ENCODE assay signal across 16 cellular contexts in genomic region chr9:90459321-90459720, GRCh38.
DNase-seq lines count a peak whose midpoint lies in the region; ATAC-seq and TF ChIP-seq lines count a peak whose summit lies in the region.
"Had no signal": no experiment of that assay in that cellular context is flagged by ENCODE, and none has a peak within 500 bp of the region (broad histone marks: within the 10 kb centered on the region; RNA-seq: fewer than 3 reads in every experiment).

No MANE protein-coding gene starts in this region.

- TF ChIP-seq CTCF in OCI-LY3 (IDR thresholded peaks at IDR 0.05; ENCODE audit: low read depth, low read length) = no peak
- TF ChIP-seq CTCF in esophagus squamous epithelium (IDR thresholded peaks at IDR 0.05) = no peak

- no peaks in the 10 kb centered on the region for H3K4me1 Mint-ChIP-seq in CD4-positive, alpha-beta memory T cell

- H3K9me3 ChIP-seq in OCI-LY3 (ENCODE audit: insufficient read depth, low read length) = no peaks in the 10 kb centered on the region
- no peaks in the 10 kb centered on the region for H3K9me3 ChIP-seq in CD4-positive, alpha-beta memory T cell (ENCODE audit: control insufficient read depth in 1 of 2, low read length in 2 of 2)
- no peaks in the 10 kb centered on the region for H3K9me3 ChIP-seq in esophagus squamous epithelium

- H3K4me2 ChIP-seq in OCI-LY3 (ENCODE audit: low read length) = peak overlapping the region; percentile 52

- H2AFZ ChIP-seq in OCI-LY3 (ENCODE audit: low read depth, low read length) = no peak overlapping the region

- H3K4me1 ChIP-seq in OCI-LY3 (ENCODE audit: low read length) (peaks cover 18% of the 10 kb centered on the region), esophagus squamous epithelium (no peaks in the 10 kb centered on the region)
- no peaks in the 10 kb centered on the region for H3K4me1 ChIP-seq in CD4-positive, alpha-beta memory T cell (ENCODE audit: insufficient read depth, low read length)

- no peak overlapping the region for H3K9ac ChIP-seq in OCI-LY3 (ENCODE audit: low read length)

- intact Hi-C loops in CD4-positive, alpha-beta memory T cell (cut with micrococcal nuclease) = no loop called here
- intact Hi-C loops in esophagus squamous epithelium (cut with DNase I) = no loop called here

- H3K36me3 ChIP-seq in OCI-LY3 (replicated peaks; ENCODE audit: low read depth, low read length) (no peaks in the 10 kb centered on the region), esophagus squamous epithelium (no peaks in the 10 kb centered on the region)
- H3K36me3 ChIP-seq in CD4-positive, alpha-beta memory T cell (ENCODE audit: insufficient read depth, low read length) = no peaks in the 10 kb centered on the region

- H3K27ac Mint-ChIP-seq in CD4-positive, alpha-beta memory T cell = no peak overlapping the region
- H3K27ac Mint-ChIP-seq: activated T-helper 2 cell treated with anti-CD3 and anti-CD28 coated beads, Interferon-gamma antibody, Interleukin-2, Interleukin-4, amounts not matched to agents 10 μg/mL and 5 μg/mL and 100 μg/mL, durations not matched to agents 14 hours and 24 hours and 36 hours had no signal

- no peak overlapping the region for H3K4me3 Mint-ChIP-seq in CD4-positive, alpha-beta memory T cell

- DNase-seq in CD4-positive, alpha-beta memory T cell = no peak
- DNase-seq in NCI-H187 (lab: John Stamatoyannopoulos, UW) = no peak
- no peak for DNase-seq in SKM-1 (lab: John Stamatoyannopoulos, UW; ENCODE audit: unreplicated experiment)
- DNase-seq in esophagus squamous epithelium (lab: John Stamatoyannopoulos, UW) = no peak
- DNase-seq: AML-193; cerebellar nuclear complex; left colon; NCI-H1092 treated with DMSO at 0.1 percent for 48 hours; stimulated activated CD4-positive, alpha-beta T cell treated with anti-CD3 and anti-CD28 coated beads, Interleukin-4, amount 100 ng/mL, for 24 hours; T-helper 2 cell had no signal

- TF ChIP-seq POLR2A in esophagus squamous epithelium (IDR thresholded peaks at IDR 0.05) = no peak

- H3K36me3 Mint-ChIP-seq in CD4-positive, alpha-beta memory T cell = no peaks in the 10 kb centered on the region

- peaks cover 1 to 10% of the 10 kb centered on the region in 2 donors for H3K27me3 Mint-ChIP-seq in CD4-positive, alpha-beta memory T cell

- no peaks in the 10 kb centered on the region for H3K79me2 ChIP-seq in OCI-LY3 (ENCODE audit: low read length)

- CTCF ChIA-PET in CD4-positive, alpha-beta memory T cell (lab: Charles Lee; ENCODE audit: partially characterized antibody) = no interaction called here

- H3K4me3 ChIP-seq in OCI-LY3 (ENCODE audit: low read length) = no peak overlapping the region
- H3K4me3 ChIP-seq in CD4-positive, alpha-beta memory T cell (ENCODE audit: low read length in 2 of 2) = no peak overlapping the region
- H3K4me3 ChIP-seq in esophagus squamous epithelium = no peak overlapping the region

- no peaks in the 10 kb centered on the region for H4K20me1 ChIP-seq in OCI-LY3 (ENCODE audit: insufficient read depth, low read length)

- H3K9me3 Mint-ChIP-seq in CD4-positive, alpha-beta memory T cell = peaks cover 0 to 5% (median 0%) of the 10 kb centered on the region in 8 donors
- H3K9me3 Mint-ChIP-seq: activated T-helper 2 cell treated with anti-CD3 and anti-CD28 coated beads, Interferon-gamma antibody, Interleukin-2, Interleukin-4, amounts not matched to agents 10 μg/mL and 5 μg/mL and 100 μg/mL, durations not matched to agents 14 hours and 24 hours and 36 hours had no signal

- peak overlapping the region; percentile 46; the same call in 1 of the 2 replicates for H3K27ac ChIP-seq in OCI-LY3 (ENCODE audit: low read length)
- H3K27ac ChIP-seq in CD4-positive, alpha-beta memory T cell (ENCODE audit: low read depth, low read length) = no peak overlapping the region
- no peak overlapping the region for H3K27ac ChIP-seq in esophagus squamous epithelium

- POLR2A ChIA-PET in CD4-positive, alpha-beta memory T cell (lab: Charles Lee; ENCODE audit: partially characterized antibody) = no interaction called here

- ATAC-seq in GM19023 (IDR thresholded peaks at IDR 0.05; ENCODE audit: unreplicated experiment) = peak; percentile 84
- peak; percentile 93 for ATAC-seq in GM21526 (IDR thresholded peaks at IDR 0.05; ENCODE audit: low FRiP score, unreplicated experiment)
- peak; percentile 81 for ATAC-seq in HG02938 (IDR thresholded peaks at IDR 0.05; ENCODE audit: unreplicated experiment)
- ATAC-seq: Right ventricle myocardium inferior had no signal

- H3K27me3 ChIP-seq in OCI-LY3 (ENCODE audit: low read depth, low read length) (no peaks in the 10 kb centered on the region), esophagus squamous epithelium (peaks cover 0 to 5% (median 0%) of the 10 kb centered on the region in 4 donors)
- no peaks in the 10 kb centered on the region for H3K27me3 ChIP-seq in CD4-positive, alpha-beta memory T cell (ENCODE audit: insufficient read depth, low read length)

- 50 to 63% methylated on average over 4 of the region's 4 CpGs for WGBS in esophagus squamous epithelium, 2 donors
